ENCODE assay signal across 8 cellular contexts in the genomic region with DNA sequence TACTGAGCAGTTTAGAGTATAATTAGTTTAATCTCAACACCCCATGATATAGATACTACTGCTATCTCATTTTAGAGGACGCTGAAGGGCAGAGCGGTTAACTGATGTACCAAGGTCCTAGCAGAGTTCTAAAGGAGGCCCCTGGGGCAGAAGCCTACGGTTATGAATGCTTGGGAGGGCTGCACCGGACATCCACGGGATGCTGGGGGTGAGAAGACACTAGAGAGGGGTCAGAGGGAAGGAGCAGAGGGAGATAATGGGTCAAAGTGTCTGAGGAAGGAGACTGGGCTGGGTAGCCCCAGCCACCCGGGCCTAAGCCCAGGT. TPM values are rescaled to one million over a fixed set of nuclear protein-coding genes. Genes with fewer than 3 reads are reported as not detected.
A peak's percentile ranks its signal among the peaks of the same experiment; 100 is the strongest.
DNase-seq lines count a peak whose midpoint lies in the region; ATAC-seq, FAIRE-seq and TF ChIP-seq lines count a peak whose summit lies in the region.

No MANE protein-coding gene starts in this region.

- no peak for FAIRE-seq in GM12878 (lab: Jason Lieb, UNC)

- SMC1A ChIA-PET in GM12878 (lab: Charles Lee; ENCODE audit: uncharacterized antibody, unreplicated experiment): no interaction called here

- peak; percentile 4 for ATAC-seq in HG02885 (IDR thresholded peaks at IDR 0.05; ENCODE audit: poor library complexity, unreplicated experiment)
- no peak for ATAC-seq in GM12878
- ATAC-seq in GM21619 (IDR thresholded peaks at IDR 0.05; ENCODE audit: unreplicated experiment): no peak

- H3K4me1 ChIP-seq in GM12878 (ENCODE audit: control insufficient read depth, insufficient read depth, low read length) (peaks cover 6% of the 10 kb centered on the region; the same call in 1 of the 2 replicates), mucosa of rectum (ENCODE audit: control insufficient read depth in 2 of 2, insufficient read depth in 2 of 2, low read length in 2 of 2) (peaks cover 8 to 11% of the 10 kb centered on the region in 2 donors)

- DNase-seq in BJ (ENCODE audit: low read depth) (no peak), GM12878 (ENCODE audit: low read depth, low spot score) (no peak), NCI-H1092 treated with DMSO at 0.1 percent for 48 hours (lab: John Stamatoyannopoulos, UW) (no peak), GF-D8 (lab: John Stamatoyannopoulos, UW) (no peak), erythroblast (lab: John Stamatoyannopoulos, UW) (no peak)

- H3K9me3 ChIP-seq in GM12878 (replicated peaks; ENCODE audit: control insufficient read depth, insufficient read depth, low read length): no peaks in the 10 kb centered on the region
- H3K9me3 ChIP-seq in mucosa of rectum (ENCODE audit: control insufficient read depth in 2 of 2, low read length in 2 of 2): no peaks in the 10 kb centered on the region

- in situ Hi-C loops in GM12878 (cut with MboI): no loop called here

- no TSS peak for BruUV-seq in GM12878 (replicated peaks; lab: Mats Ljungman, UMichigan)

- H3K36me3 ChIP-seq in BJ (ENCODE audit: control insufficient read depth, insufficient read depth, low read length) (no peaks in the 10 kb centered on the region), GM12878 (ENCODE audit: control insufficient read depth in 2 of 2, insufficient read depth in 2 of 2, low read length in 1 of 2) (no peaks in the 10 kb centered on the region), mucosa of rectum (ENCODE audit: control insufficient read depth in 2 of 2, insufficient read depth in 2 of 2, low read length in 2 of 2) (peaks cover 0 to 10% of the 10 kb centered on the region in 2 donors)

- 28% methylated on average over 6 of the region's 6 CpGs for WGBS in GM12878 (ENCODE audit: insufficient coverage, insufficient replicate concordance, low lambda C conversion rate, missing lambda C conversion rate)

- no peaks in the 10 kb centered on the region for H4K20me1 ChIP-seq in GM12878 (ENCODE audit: control insufficient read depth, insufficient read depth)

- no peak for TF ChIP-seq EP300 in GM12878 (IDR thresholded peaks at IDR 0.05; ENCODE audit: borderline replicate concordance in 1 of 2, control insufficient read depth in 1 of 2, low read depth in 2 of 2, low read length in 2 of 2)

- H3K9ac ChIP-seq in GM12878 (ENCODE audit: control insufficient read depth, insufficient read depth, low read length) (peak overlapping the region; percentile 60), mucosa of rectum (ENCODE audit: low read depth in 1 of 2, low read length in 2 of 2) (peak overlapping the region; percentile 47 to 81)

- H3K27me3 ChIP-seq in BJ (ENCODE audit: control insufficient read depth, insufficient read depth, low read length) (no peaks in the 10 kb centered on the region), GM12878 (replicated peaks in 1 of 2; ENCODE audit: control insufficient read depth in 2 of 2, insufficient read depth in 2 of 2, low read length in 1 of 2) (no peaks in the 10 kb centered on the region), mucosa of rectum (ENCODE audit: control insufficient read depth in 2 of 2, insufficient read depth in 2 of 2, low read length in 2 of 2) (no peaks in the 10 kb centered on the region)

- H3K27ac ChIP-seq in GM12878 (ENCODE audit: control insufficient read depth, insufficient read depth): peak overlapping the region; percentile 64
- H3K27ac ChIP-seq in mucosa of rectum (ENCODE audit: low read depth in 2 of 2, low read length in 2 of 2): peak overlapping the region; percentile 84 to 87

- POLR2A ChIA-PET in BJ (lab: Charles Lee) (no interaction called here), GM12878 (lab: Charles Lee) (no interaction called here)

- intact Hi-C loops in GM12878 (cut with micrococcal nuclease; ENCODE audit: unreplicated experiment): no loop called here

- H3K79me2 ChIP-seq in GM12878 (ENCODE audit: control insufficient read depth, insufficient read depth, low read length): peaks cover 22% of the 10 kb centered on the region

- TF ChIP-seq RAD21 in GM12878 (IDR thresholded peaks at IDR 0.05; ENCODE audit: insufficient read depth, low read depth, low read length): no peak

- peak overlapping the region; percentile 72 for H3K4me3 ChIP-seq in BJ (ENCODE audit: low read depth, low read length)
- H3K4me3 ChIP-seq in GM12878: peak overlapping the region; percentile 82
- H3K4me3 ChIP-seq in mucosa of rectum (ENCODE audit: low read length in 2 of 2): peak overlapping the region; percentile 89 to 97

- peak overlapping the region; percentile 92 for H3K4me2 ChIP-seq in GM12878 (ENCODE audit: control insufficient read depth, insufficient read depth)

- RAD21 ChIA-PET in GM12878 (lab: Charles Lee; ENCODE audit: unreplicated experiment): no interaction called here

- CTCF ChIA-PET in BJ (lab: Yijun Ruan, JAX): interaction anchor here (2.0 kb wide), 1 partner anchor 141 kb away, joined by 9 read pairs; no protein-coding TSS in a partner anchor
- CTCF ChIA-PET in GM12878 (lab: Yijun Ruan, JAX): no interaction called here

- peak overlapping the region; percentile 94 for H2AFZ ChIP-seq in GM12878 (ENCODE audit: control insufficient read depth, low read depth, low read length)

- TF ChIP-seq CTCF in BJ (IDR thresholded peaks at IDR 0.05; ENCODE audit: insufficient read depth, low read depth, low read length) (no peak), GM12878 (IDR thresholded peaks at IDR 0.05 in 2 of 3, conservative IDR thresholded peaks at IDR 0.05 in 1 of 3; ENCODE audit: control insufficient read depth in 2 of 3, extremely low read depth in 1 of 3, insufficient read depth in 1 of 3, low read depth in 3 of 3, low read length in 3 of 3) (no peak)

- no peak for TF ChIP-seq POLR2A in GM12878 (IDR thresholded peaks at IDR 0.05; ENCODE audit: low read depth, low read length)
- no peak for TF ChIP-seq POLR2A in erythroblast (IDR thresholded peaks at IDR 0.05; ENCODE audit: low read length)

TF ChIP-seq in GM12878, 131 proteins besides CTCF, POLR2A, EP300 and RAD21:
- TF ChIP-seq MLLT1 (IDR thresholded peaks at IDR 0.05): peak; percentile 72; the same call in 1 of the 2 replicates
- no peak for TF ChIP-seq TCF7 (IDR thresholded peaks at IDR 0.05; ENCODE audit: borderline replicate concordance)

RNA-seq across cellular contexts. Expression of gene ACTR6, which starts 1.6 kb away (rescaled TPM):
- polyA plus RNA-seq in BJ (2011; rRNA removed) (5.6 and 16.4 TPM in 2 replicates), GM12878 (2011; rRNA removed) (40.2 and 70.8 TPM in 2 replicates), GM12878 (2014; fragmentation: Illumina TruSeq; extraction: Trizol) (37.2 and 47.4 TPM in 2 replicates), GM12878 (2014; fragmentation: Nextera tagmentation; extraction: Ambion mirVana) (10 to 100 TPM; 56.1 to 62.4 TPM), GM12878 (2014; rRNA removed) (15.9 and 22.7 TPM in 2 replicates), GM12878 (2016; fragmentation: Nextera tagmentation; extraction: Ambion mirVana) (10 to 100 TPM; 45.6 to 48.5 TPM)
- polyA minus RNA-seq in BJ (2011; rRNA and poly(A)+ RNA removed): 2.7 and 3.9 TPM in 2 replicates
- total RNA-seq in GM12878 (2013; cell fraction: nucleolus; rRNA removed): 27.3 and 40.9 TPM in 2 replicates
- total RNA-seq in GM12878 (2014; rRNA removed) (17.4 and 23.6 TPM in 2 replicates), GM12878 (2014; rRNA removed; fragmentation: Illumina TruSeq; extraction: Trizol) (38.4 and 40.2 TPM in 2 replicates), GM12878 (2021) (35.6 and 40.7 TPM in 2 replicates)
- 9.8 TPM for polyA plus RNA-seq in GM12878 (2011; ENCODE audit: low read depth)
- polyA plus RNA-seq in GM12878 (2011; cell fraction: cytosol; rRNA removed): 13.8 and 19.5 TPM in 2 replicates
- 12.1 and 18.7 TPM in 2 replicates for polyA plus RNA-seq in GM12878 (2011; cell fraction: nucleus; rRNA removed)
- 17.9 and 29.4 TPM in 2 replicates for polyA plus RNA-seq in GM12878 (2012)
- 7.2 and 8.9 TPM in 2 replicates for polyA minus RNA-seq in GM12878 (2011; rRNA and poly(A)+ RNA removed)
- 4.0 and 5.9 TPM in 2 replicates for polyA minus RNA-seq in GM12878 (2011; cell fraction: cytosol; rRNA and poly(A)+ RNA removed)
- 9.1 and 12.2 TPM in 2 replicates for polyA minus RNA-seq in GM12878 (2011; cell fraction: nucleus; rRNA and poly(A)+ RNA removed)

RNA-seq across cellular contexts. Expression of gene BLTP3B, which starts 56.3 kb away (rescaled TPM):
- polyA plus RNA-seq in BJ (2011; rRNA removed) (11.9 and 19.3 TPM in 2 replicates), GM12878 (2011; rRNA removed) (22.8 and 34.2 TPM in 2 replicates), GM12878 (2014; fragmentation: Illumina TruSeq; extraction: Trizol) (19.9 and 20.1 TPM in 2 replicates), GM12878 (2014; fragmentation: Nextera tagmentation; extraction: Ambion mirVana) (1 to 10 TPM; 3.6 to 6.2 TPM), GM12878 (2014; rRNA removed) (9.2 and 10.1 TPM in 2 replicates), GM12878 (2016; fragmentation: Nextera tagmentation; extraction: Ambion mirVana) (10 to 100 TPM; 12.1 to 15.4 TPM)
- polyA minus RNA-seq in BJ (2011; rRNA and poly(A)+ RNA removed): 13.1 and 17.7 TPM in 2 replicates
- total RNA-seq in GM12878 (2013; cell fraction: nucleolus; rRNA removed): 45.2 and 53.4 TPM in 2 replicates
- total RNA-seq in GM12878 (2014; rRNA removed) (22.2 and 27.5 TPM in 2 replicates), GM12878 (2014; rRNA removed; fragmentation: Illumina TruSeq; extraction: Trizol) (23.6 and 24.2 TPM in 2 replicates), GM12878 (2021) (15.6 and 18.5 TPM in 2 replicates)
- 6.8 TPM for polyA plus RNA-seq in GM12878 (2011; ENCODE audit: low read depth)
- 10.4 and 12.2 TPM in 2 replicates for polyA plus RNA-seq in GM12878 (2011; cell fraction: cytosol; rRNA removed)
- polyA plus RNA-seq in GM12878 (2011; cell fraction: nucleus; rRNA removed): 7.3 and 8.7 TPM in 2 replicates
- polyA plus RNA-seq in GM12878 (2012): 11.2 and 12.2 TPM in 2 replicates
- 34.8 and 102 TPM in 2 replicates for polyA minus RNA-seq in GM12878 (2011; rRNA and poly(A)+ RNA removed)
- 15.2 and 17.3 TPM in 2 replicates for polyA minus RNA-seq in GM12878 (2011; cell fraction: cytosol; rRNA and poly(A)+ RNA removed)
- polyA minus RNA-seq in GM12878 (2011; cell fraction: nucleus; rRNA and poly(A)+ RNA removed): 16.2 and 21.2 TPM in 2 replicates
